19 cellular contexts compared by ENCODE assay signal in genomic region chr11:77036398-77036797, GRCh38. TPM values are rescaled to one million over a fixed set of nuclear protein-coding genes. Genes with fewer than 3 reads are reported as not detected.
DNase-seq lines count a peak whose midpoint lies in the region; ATAC-seq and TF ChIP-seq lines count a peak whose summit lies in the region.
"Had no signal": no experiment of that assay in that cellular context is flagged by ENCODE, and none has a peak within 500 bp of the region (broad histone marks: within the 10 kb centered on the region; RNA-seq: fewer than 3 reads in every experiment).

No MANE protein-coding gene starts in this region.

- H3K79me1 ChIP-seq in H9 (ENCODE audit: insufficient read depth, low read depth, low read length, poor library complexity, severe bottlenecking) = no peaks in the 10 kb centered on the region

- no peaks in the 10 kb centered on the region for H3K27me3 ChIP-seq in Caco-2 (replicated peaks; ENCODE audit: control insufficient read depth, insufficient read depth, low read length)
- peaks cover 5% of the 10 kb centered on the region for H3K27me3 ChIP-seq in hepatocyte
- peaks cover 19% of the 10 kb centered on the region for H3K27me3 ChIP-seq in mucosa of stomach (ENCODE audit: control insufficient read depth, insufficient read depth, low read length)
- peaks cover 12% of the 10 kb centered on the region; the same call in 1 of the 2 replicates for H3K27me3 ChIP-seq in H9 (ENCODE audit: insufficient read depth, low read length)
- H3K27me3 ChIP-seq: Peyer's patch, SJSA1 had no signal

- H2BK120ac ChIP-seq in H9 (ENCODE audit: low read depth, low read length, poor library complexity, severe bottlenecking) = no peak overlapping the region

- no peaks in the 10 kb centered on the region for H3K9me2 ChIP-seq in hepatocyte (replicated peaks; ENCODE audit: insufficient read depth)

- H3K9me3 ChIP-seq in Caco-2 = no peaks in the 10 kb centered on the region
- H3K9me3 ChIP-seq in hepatocyte (ENCODE audit: low read depth) = no peaks in the 10 kb centered on the region
- no peaks in the 10 kb centered on the region for H3K9me3 ChIP-seq in mucosa of stomach (ENCODE audit: control insufficient read depth, low read length)
- H3K9me3 ChIP-seq in H9 (ENCODE audit: control insufficient read depth, low read depth, low read length) = no peaks in the 10 kb centered on the region
- H3K9me3 ChIP-seq: Peyer's patch, SJSA1 had no signal

- CTCF ChIA-PET in Caco-2 (lab: Charles Lee) = interaction anchor here (0.5 to 4.8 kb wide), 11 partner anchors 9 to 412 kb away, joined by 3 to 47 read pairs (median 5); partner anchors contain the start of gene CAPN5

- H3T11ph ChIP-seq in H9 (ENCODE audit: low read length) = no peak overlapping the region

- H3K4me1 ChIP-seq in Caco-2 = peaks cover 28% of the 10 kb centered on the region
- H3K4me1 ChIP-seq in hepatocyte (ENCODE audit: insufficient read depth) = peaks cover 9% of the 10 kb centered on the region
- peaks cover 38% of the 10 kb centered on the region for H3K4me1 ChIP-seq in mucosa of stomach (ENCODE audit: control insufficient read depth, insufficient read depth, low read length)
- no peaks in the 10 kb centered on the region for H3K4me1 ChIP-seq in H9 (ENCODE audit: insufficient read depth, low read length)

- 46% methylated on average over 5 of the region's 5 CpGs for WGBS in hepatocyte (ENCODE audit: low lambda C conversion rate, missing lambda C conversion rate)
- no CpG with 5 or more reads among the region's 5 CpGs for WGBS in H9 (ENCODE audit: extremely low coverage, insufficient read length, low lambda C conversion rate)

- TF ChIP-seq CTCF in Caco-2 (IDR thresholded peaks at IDR 0.05; ENCODE audit: insufficient read depth in 1 of 2, low read depth in 1 of 2, low read length in 1 of 2, severe bottlenecking in 1 of 2, unreplicated experiment in 1 of 2) (no peak), LNCaP clone FGC (IDR thresholded peaks at IDR 0.05; ENCODE audit: control insufficient read depth, extremely low read depth, insufficient read depth) (no peak), hepatocyte (IDR thresholded peaks at IDR 0.05; ENCODE audit: poor library complexity) (no peak), H9 (conservative IDR thresholded peaks at IDR 0.05) (no peak), progenitor cell of endocrine pancreas (IDR thresholded peaks at IDR 0.05; ENCODE audit: unreplicated experiment) (no peak)

- no peak overlapping the region for H4K5ac ChIP-seq in H9 (ENCODE audit: insufficient read length, low read depth, low read length)

- no peak overlapping the region for H3K56ac ChIP-seq in H9 (ENCODE audit: insufficient read length, low read depth, low read length)

- intact Hi-C loops in Caco-2 (cut with micrococcal nuclease; ENCODE audit: unreplicated experiment) = loop anchor here (1.0 to 2.0 kb wide), 4 partner anchors 10 to 116 kb away; no protein-coding TSS in a partner anchor

- H3K27me3 Mint-ChIP-seq in Caco-2 (ENCODE audit: insufficient read depth, unreplicated experiment) = no peaks in the 10 kb centered on the region
- peaks cover 47% of the 10 kb centered on the region for H3K27me3 Mint-ChIP-seq in H9 (ENCODE audit: low read depth)
- H3K27me3 Mint-ChIP-seq in progenitor cell of endocrine pancreas = peaks cover 52% of the 10 kb centered on the region

- BruUV-seq in Caco-2 (replicated peaks; lab: Mats Ljungman, UMichigan) = no TSS peak

- no peak overlapping the region for H2BK20ac ChIP-seq in H9 (ENCODE audit: low read depth, low read length, poor library complexity, severe bottlenecking)

- H3K36me3 ChIP-seq in Caco-2 (ENCODE audit: control insufficient read depth, insufficient read depth, low read length) (no peaks in the 10 kb centered on the region), hepatocyte (replicated peaks; ENCODE audit: insufficient read depth, low read depth) (no peaks in the 10 kb centered on the region), mucosa of stomach (ENCODE audit: control insufficient read depth, insufficient read depth, low read length) (no peaks in the 10 kb centered on the region)
- H3K36me3 ChIP-seq: Peyer's patch, SJSA1 had no signal

- peak in 1 of 2 experiments; percentile 78 for DNase-seq in Caco-2
- peak; percentile 94 for DNase-seq in LNCaP clone FGC (ENCODE audit: low read depth)
- DNase-seq in hepatocyte (ENCODE audit: low spot score) = no peak
- DNase-seq in H9 = no peak
- DNase-seq in progenitor cell of endocrine pancreas (ENCODE audit: low spot score, unreplicated experiment) = no peak
- no peak for DNase-seq in activated effector memory CD4-positive, alpha-beta T cell treated with anti-CD3 and anti-CD28 coated beads, Interleukin-2, amount 50 U/mL, for 16 hours
- DNase-seq: CD4-positive, alpha-beta T cell; NCI-H1417 treated with DMSO at 0.1 percent for 48 hours; NCI-H187 treated with DMSO at 0.1 percent for 48 hours; NCI-H226; NCI-H524; Peyer's patch had no signal

- H2AFZ ChIP-seq in hepatocyte (no peak overlapping the region), H9 (ENCODE audit: low read length) (no peak overlapping the region)

- no peaks in the 10 kb centered on the region for H3K79me2 ChIP-seq in hepatocyte
- H3K79me2 ChIP-seq in H9 (ENCODE audit: insufficient read depth, low read length) = no peaks in the 10 kb centered on the region

- H2BK5ac ChIP-seq in H9 (ENCODE audit: insufficient read length, low read length) = no peak overlapping the region

- peaks cover 32% of the 10 kb centered on the region for H3K4me1 Mint-ChIP-seq in Caco-2 (ENCODE audit: low read depth, unreplicated experiment)
- peaks cover 6 to 10% of the 10 kb centered on the region in 2 experiments; a peak in 3 of 4 replicates for H3K4me1 Mint-ChIP-seq in H9
- H3K4me1 Mint-ChIP-seq in progenitor cell of endocrine pancreas (ENCODE audit: low read depth) = peaks cover 18% of the 10 kb centered on the region

- H3K23ac ChIP-seq in H9 (ENCODE audit: insufficient read length, low read depth, low read length) = no peak overlapping the region

- H3K36me3 Mint-ChIP-seq in Caco-2 (ENCODE audit: insufficient read depth, unreplicated experiment) (peaks cover 14% of the 10 kb centered on the region), H9 (ENCODE audit: insufficient read depth in 1 of 3, low read depth in 3 of 3) (peaks cover 0 to 7% (median 0%) of the 10 kb centered on the region in 3 experiments; a peak in 4 of 7 replicates), progenitor cell of endocrine pancreas (ENCODE audit: insufficient read depth) (peaks cover 6% of the 10 kb centered on the region)

- H4K91ac ChIP-seq in H9 (ENCODE audit: insufficient read length, low read depth, low read length) = no peak overlapping the region

- H3K27ac ChIP-seq in hepatocyte (peak overlapping the region; percentile 2), H9 (ENCODE audit: insufficient read length, low read depth, low read length) (no peak overlapping the region)
- H3K27ac ChIP-seq: KMS-11, SJSA1 had no signal

- no peak overlapping the region for H3K4ac ChIP-seq in H9 (ENCODE audit: low read depth, low read length)

- H3K9ac ChIP-seq in mucosa of stomach (ENCODE audit: low read length) = peak overlapping the region; percentile 35
- no peak overlapping the region for H3K9ac ChIP-seq in H9 (ENCODE audit: extremely low read depth, insufficient read length, low read length)
- H3K9ac ChIP-seq: KMS-11 had no signal

- peak overlapping the region; percentile 31 for H3K27ac Mint-ChIP-seq in Caco-2 (ENCODE audit: unreplicated experiment)
- no peak overlapping the region for H3K27ac Mint-ChIP-seq in H9
- no peak overlapping the region for H3K27ac Mint-ChIP-seq in progenitor cell of endocrine pancreas
- H3K27ac Mint-ChIP-seq: CD4-positive, alpha-beta T cell had no signal

- H4K20me1 ChIP-seq in hepatocyte (ENCODE audit: insufficient read depth, poor library complexity, severe bottlenecking) (no peaks in the 10 kb centered on the region), H9 (ENCODE audit: control insufficient read depth, insufficient read depth, insufficient read length) (no peaks in the 10 kb centered on the region)

- no peak overlapping the region for H2AK5ac ChIP-seq in H9 (ENCODE audit: insufficient read length, low read length)

- no peak overlapping the region for H3K14ac ChIP-seq in H9 (ENCODE audit: insufficient read depth, low read length)

- H3K4me3 Mint-ChIP-seq in Caco-2 (ENCODE audit: unreplicated experiment) (peak overlapping the region; percentile 15), H9 (no peak overlapping the region), progenitor cell of endocrine pancreas (ENCODE audit: low read depth) (no peak overlapping the region)
- H3K4me3 Mint-ChIP-seq: CD4-positive, alpha-beta T cell had no signal

- H2BK12ac ChIP-seq in H9 (ENCODE audit: insufficient read length, low read depth, low read length) = no peak overlapping the region

- no peak overlapping the region for H3K18ac ChIP-seq in H9 (ENCODE audit: insufficient read length, low read depth, low read length)

- POLR2A ChIA-PET in Caco-2 (lab: Charles Lee) = interaction anchor here (0.6 to 1.9 kb wide), 3 partner anchors 11 to 255 kb away, joined by 3 to 4 read pairs (median 4); no protein-coding TSS in a partner anchor

- no peaks in the 10 kb centered on the region for H3K23me2 ChIP-seq in H9 (ENCODE audit: insufficient read length, low read depth, low read length, poor library complexity, severe bottlenecking)

- H3K4me2 ChIP-seq in hepatocyte (peak overlapping the region; percentile 5), H9 (ENCODE audit: insufficient read depth, insufficient read length, low read length) (no peak overlapping the region)
- H3K4me2 ChIP-seq: KMS-11 had no signal

- H3K4me3 ChIP-seq in Caco-2 (ENCODE audit: low read depth, low read length) (no peak overlapping the region), LNCaP clone FGC (ENCODE audit: low read depth, low read length) (no peak overlapping the region), hepatocyte (no peak overlapping the region), mucosa of stomach (ENCODE audit: low read length) (no peak overlapping the region)
- H3K4me3 ChIP-seq: SJSA1 had no signal

- H4K8ac ChIP-seq in H9 (replicated peaks; ENCODE audit: insufficient read length, low read depth, low read length) = no peak overlapping the region

- ATAC-seq in GM19452 (IDR thresholded peaks at IDR 0.05; ENCODE audit: unreplicated experiment) = no peak

- H2BK15ac ChIP-seq in H9 (ENCODE audit: low read depth, low read length) = no peak overlapping the region

- H3K9me3 Mint-ChIP-seq in Caco-2 (ENCODE audit: unreplicated experiment) (peaks cover 11% of the 10 kb centered on the region), H9 (peaks cover 2 to 7% of the 10 kb centered on the region in 2 experiments), progenitor cell of endocrine pancreas (ENCODE audit: low read depth) (peaks cover 3% of the 10 kb centered on the region)
- H3K9me3 Mint-ChIP-seq: CD4-positive, alpha-beta T cell had no signal

RNA-seq across cellular contexts. Expression of gene B3GNT6, which starts 2.2 kb away (rescaled TPM):
- total RNA-seq in Caco-2 (2022) (not detected in 2 replicates), hepatocyte (0.12 and 0.33 TPM in 2 replicates), H9 (2021) (not detected in 2 replicates), progenitor cell of endocrine pancreas (not detected in 2 replicates)
- polyA plus RNA-seq in hepatocyte = not detected in 2 replicates
- total RNA-seq: CD4-positive, alpha-beta T cell; H1; M059J had no signal
- polyA plus RNA-seq: BJ had no signal

RNA-seq across cellular contexts. Expression of gene CAPN5, which starts 30.4 kb away (rescaled TPM):
- total RNA-seq in Caco-2 (2022) = 18.8 and 21.2 TPM in 2 replicates
- total RNA-seq in hepatocyte = 25.2 and 29.1 TPM in 2 replicates
- polyA plus RNA-seq in hepatocyte = 28.8 and 34.6 TPM in 2 replicates
- 16.7 and 17.1 TPM in 2 replicates for total RNA-seq in H9 (2021)
- total RNA-seq in progenitor cell of endocrine pancreas = 9.5 and 10.9 TPM in 2 replicates
